Comparison of ENCODE assay signal across 1 cellular context in genomic region chr20:63627129-63627699, GRCh38.
TF ChIP-seq lines count a peak whose summit lies in the region.

No MANE protein-coding gene starts in this region.

TF ChIP-seq in GM12878, 131 proteins besides CTCF, POLR2A, EP300 and RAD21 (continued from another document and continues in another):
- TF ChIP-seq HSF1 (IDR thresholded peaks at IDR 0.05; ENCODE audit: low read depth, low read length) (no peak), HCFC1 (IDR thresholded peaks at IDR 0.05; ENCODE audit: low read length) (peak; percentile 53; the same call in 1 of the 2 replicates), WRNIP1 (IDR thresholded peaks at IDR 0.05; ENCODE audit: borderline replicate concordance, low read depth, low read length) (no peak), ZBED1 (IDR thresholded peaks at IDR 0.05; ENCODE audit: borderline replicate concordance) (peak; percentile 66; the same call in 1 of the 2 replicates), ZNF622 (IDR thresholded peaks at IDR 0.05) (no peak), SREBF1 (IDR thresholded peaks at IDR 0.05; ENCODE audit: low read length) (no peak), STAT3 (IDR thresholded peaks at IDR 0.05; ENCODE audit: low read depth, low read length) (no peak), SMC3 (IDR thresholded peaks at IDR 0.05; ENCODE audit: borderline replicate concordance, low read length) (no peak), CREB1 (IDR thresholded peaks at IDR 0.05; ENCODE audit: low read depth) (no peak; the same call in 1 of the 2 replicates), NFIC (IDR thresholded peaks at IDR 0.05; ENCODE audit: low read depth, low read length) (no peak), SMAD1 (IDR thresholded peaks at IDR 0.05; ENCODE audit: low read depth, partially characterized antibody) (no peak), EZH2 (IDR thresholded peaks at IDR 0.05; ENCODE audit: borderline replicate concordance, control insufficient read depth, low read depth, low read length) (no peak), ETV6 (conservative IDR thresholded peaks at IDR 0.05 in 1 of 2, IDR thresholded peaks at IDR 0.05 in 1 of 2; ENCODE audit: borderline replicate concordance in 1 of 2, low read depth in 1 of 2) (no peak), ZNF217 (IDR thresholded peaks at IDR 0.05) (no peak), ZNF592 (IDR thresholded peaks at IDR 0.05) (0 out of 2 replicates have a peak, but pooled peaks have one; percentile 28), ZNF384 (IDR thresholded peaks at IDR 0.05; ENCODE audit: borderline replicate concordance, low read depth, low read length) (no peak), IKZF1 (conservative IDR thresholded peaks at IDR 0.05) (peak; percentile 57), ATF2 (IDR thresholded peaks at IDR 0.05; ENCODE audit: low read length) (no peak), SKIL (IDR thresholded peaks at IDR 0.05; ENCODE audit: low read depth, poor library complexity, severe bottlenecking) (no peak), NR2C1 (IDR thresholded peaks at IDR 0.05) (no peak; the same call in 1 of the 2 replicates), TCF3 (IDR thresholded peaks at IDR 0.05; ENCODE audit: borderline replicate concordance, insufficient read depth, low read depth, low read length) (no peak), MLLT1 (IDR thresholded peaks at IDR 0.05) (no peak), NR2F1 (conservative IDR thresholded peaks at IDR 0.05) (peak; percentile 39; the same call in 1 of the 2 replicates), PAX8 (IDR thresholded peaks at IDR 0.05) (no peak), TAF1 (IDR thresholded peaks at IDR 0.05; ENCODE audit: borderline replicate concordance, low read depth, low read length) (peak; percentile 57; the same call in 1 of the 2 replicates), EED (IDR thresholded peaks at IDR 0.05; ENCODE audit: low read depth) (no peak), CHD2 (IDR thresholded peaks at IDR 0.05; ENCODE audit: borderline replicate concordance, low read depth, low read length) (peak; percentile 15; the same call in 1 of the 2 replicates), ZNF24 (IDR thresholded peaks at IDR 0.05) (no peak), LARP7 (IDR thresholded peaks at IDR 0.05) (peak; percentile 99), CEBPB (IDR thresholded peaks at IDR 0.05; ENCODE audit: borderline replicate concordance in 1 of 2, low read depth in 2 of 2, low read length in 2 of 2) (no peak), CEBPZ (IDR thresholded peaks at IDR 0.05; ENCODE audit: low read depth, low read length) (no peak), ZNF687 (IDR thresholded peaks at IDR 0.05) (peak; percentile 57), SMAD5 (IDR thresholded peaks at IDR 0.05; ENCODE audit: low read depth) (peak; percentile 79; the same call in 1 of the 2 replicates), PKNOX1 (IDR thresholded peaks at IDR 0.05) (peak; percentile 22; the same call in 1 of the 2 replicates)
